Comparison of ENCODE assay signal across 16 cellular contexts in genomic region chr12:100661300-100661951, GRCh38.
DNase-seq lines count a peak whose midpoint lies in the region; ATAC-seq and TF ChIP-seq lines count a peak whose summit lies in the region.
"Had no signal": no experiment of that assay in that cellular context is flagged by ENCODE, and none has a peak within 500 bp of the region (broad histone marks: within the 10 kb centered on the region; RNA-seq: fewer than 3 reads in every experiment).

No MANE protein-coding gene starts in this region.

- H3K36me3 ChIP-seq in lower lobe of right lung, result no peaks in the 10 kb centered on the region
- H3K36me3 ChIP-seq in aorta (ENCODE audit: control insufficient read depth in 1 of 2, insufficient read depth in 2 of 2, low read length in 1 of 2), result no peaks in the 10 kb centered on the region

- no peak overlapping the region for H3K4me3 Mint-ChIP-seq in activated T-helper 1 cell treated with anti-CD3 and anti-CD28 coated beads, Interleukin-12 subunit alpha, Interleukin-12 subunit beta, Interleukin-2, Interleukin-4 antibody, amounts not matched to agents 30 ng/mL and 10 ng/mL and 1 ng/mL, durations not matched to agents 14 hours and 24 hours and 36 hours
- H3K4me3 Mint-ChIP-seq: activated T-cell treated with anti-CD3 and anti-CD28 coated beads, Interleukin-2, amount 50 U/mL, for 72 hours; B cell; central memory CD8-positive, alpha-beta T cell; naive B cell had no signal

- H3K27me3 ChIP-seq in lower lobe of right lung (ENCODE audit: low read depth) (no peaks in the 10 kb centered on the region), aorta (ENCODE audit: control insufficient read depth in 1 of 2, insufficient read depth in 2 of 2, low read length in 1 of 2) (peaks cover 0 to 2% of the 10 kb centered on the region in 2 donors)

- H3K9me3 ChIP-seq in lower lobe of right lung (no peaks in the 10 kb centered on the region), aorta (ENCODE audit: control insufficient read depth, low read length) (peaks cover 1% of the 10 kb centered on the region)

- H3K4me1 ChIP-seq in lower lobe of right lung, result no peaks in the 10 kb centered on the region
- no peaks in the 10 kb centered on the region for H3K4me1 ChIP-seq in aorta (ENCODE audit: control insufficient read depth in 1 of 2, insufficient read depth in 2 of 2, low read length in 2 of 2)

- no peaks in the 10 kb centered on the region for H3K9me3 Mint-ChIP-seq in activated T-helper 1 cell treated with anti-CD3 and anti-CD28 coated beads, Interleukin-12 subunit alpha, Interleukin-12 subunit beta, Interleukin-2, Interleukin-4 antibody, amounts not matched to agents 30 ng/mL and 10 ng/mL and 1 ng/mL, durations not matched to agents 14 hours and 24 hours and 36 hours

- peak; percentile 26 for DNase-seq in AG10803 (ENCODE audit: low read depth)
- DNase-seq in HS-5 (ENCODE audit: low read depth), result peak; percentile 34
- DNase-seq in fibroblast of peridontal ligament (ENCODE audit: extremely low read depth), result peak; percentile 7
- DNase-seq in lower lobe of right lung, result no peak
- DNase-seq in activated T-cell treated with anti-CD3 and anti-CD28 coated beads for 4 hours, result no peak
- no peak for DNase-seq in activated T-helper 1 cell treated with anti-CD3 and anti-CD28 coated beads, Interleukin-12 subunit alpha, Interleukin-12 subunit beta, Interleukin-2, Interleukin-4 antibody, amounts not matched to agents 30 ng/mL and 10 ng/mL and 1 ng/mL, durations not matched to agents 14 hours and 24 hours and 36 hours (ENCODE audit: low spot score)
- no peak for DNase-seq in aorta
- DNase-seq: activated T-cell treated with anti-CD3 and anti-CD28 coated beads, Interleukin-2, amount 50 U/mL, for 72 hours; naive B cell; NCI-H1105 treated with DMSO at 0.1 percent for 48 hours; SHP77 treated with DMSO at 0.1 percent for 48 hours had no signal

- no peaks in the 10 kb centered on the region for H3K4me1 Mint-ChIP-seq in activated T-helper 1 cell treated with anti-CD3 and anti-CD28 coated beads, Interleukin-12 subunit alpha, Interleukin-12 subunit beta, Interleukin-2, Interleukin-4 antibody, amounts not matched to agents 30 ng/mL and 10 ng/mL and 1 ng/mL, durations not matched to agents 14 hours and 24 hours and 36 hours (ENCODE audit: low read depth)
- H3K4me1 Mint-ChIP-seq: B cell; central memory CD8-positive, alpha-beta T cell; naive B cell had no signal

- intact Hi-C loops in lower lobe of right lung (cut with DNase I), result no loop called here
- intact Hi-C loops in activated T-helper 1 cell treated with anti-CD3 and anti-CD28 coated beads, Interleukin-12 subunit alpha, Interleukin-12 subunit beta, Interleukin-2, Interleukin-4 antibody, amounts not matched to agents 30 ng/mL and 10 ng/mL and 1 ng/mL, durations not matched to agents 14 hours and 24 hours and 36 hours (cut with micrococcal nuclease), result no loop called here
- intact Hi-C loops in aorta (cut with DNase I), result no loop called here

- H3K27ac ChIP-seq in lower lobe of right lung, result no peak overlapping the region
- H3K27ac ChIP-seq in aorta (ENCODE audit: low read depth in 1 of 2, low read length in 2 of 2), result no peak overlapping the region
- H3K27ac ChIP-seq: skin epidermis, VCaP had no signal

- no peak for TF ChIP-seq CTCF in AG10803 (conservative IDR thresholded peaks at IDR 0.05; ENCODE audit: low read length)
- TF ChIP-seq CTCF in lower lobe of right lung (IDR thresholded peaks at IDR 0.05), result no peak

- H3K27ac Mint-ChIP-seq in activated T-helper 1 cell treated with anti-CD3 and anti-CD28 coated beads, Interleukin-12 subunit alpha, Interleukin-12 subunit beta, Interleukin-2, Interleukin-4 antibody, amounts not matched to agents 30 ng/mL and 10 ng/mL and 1 ng/mL, durations not matched to agents 14 hours and 24 hours and 36 hours, result no peak overlapping the region
- H3K27ac Mint-ChIP-seq: activated T-cell treated with anti-CD3 and anti-CD28 coated beads, Interleukin-2, amount 50 U/mL, for 72 hours; B cell; naive B cell had no signal

- H3K4me3 ChIP-seq in AG10803 (ENCODE audit: low read length) (no peak overlapping the region), lower lobe of right lung (no peak overlapping the region), aorta (ENCODE audit: low read length in 2 of 2) (no peak overlapping the region)
- H3K4me3 ChIP-seq: skin epidermis had no signal

- H3K36me3 Mint-ChIP-seq in activated T-helper 1 cell treated with anti-CD3 and anti-CD28 coated beads, Interleukin-12 subunit alpha, Interleukin-12 subunit beta, Interleukin-2, Interleukin-4 antibody, amounts not matched to agents 30 ng/mL and 10 ng/mL and 1 ng/mL, durations not matched to agents 14 hours and 24 hours and 36 hours (ENCODE audit: low read depth), result no peaks in the 10 kb centered on the region
- H3K36me3 Mint-ChIP-seq: naive B cell had no signal

- peak; percentile 79 for ATAC-seq in GM19463 (IDR thresholded peaks at IDR 0.05; ENCODE audit: unreplicated experiment)
- no peak for ATAC-seq in lower lobe of right lung
- no peak for ATAC-seq in aorta (ENCODE audit: low FRiP score)
- ATAC-seq: activated T-cell treated with anti-CD3 and anti-CD28 coated beads, Interleukin-2, amount 50 U/mL, for 72 hours had no signal

- H3K27me3 Mint-ChIP-seq in activated T-helper 1 cell treated with anti-CD3 and anti-CD28 coated beads, Interleukin-12 subunit alpha, Interleukin-12 subunit beta, Interleukin-2, Interleukin-4 antibody, amounts not matched to agents 30 ng/mL and 10 ng/mL and 1 ng/mL, durations not matched to agents 14 hours and 24 hours and 36 hours (ENCODE audit: insufficient read depth), result peaks cover 2% of the 10 kb centered on the region

- WGBS in aorta, 2 donors, result 30 to 32% methylated on average over 6 of the region's 6 CpGs

Comparison
In these comparisons a context has a peak if more than half of its experiments do, and no peak if none do; other contexts are left out.
1. DNase-seq: peak in AG10803 (single experiment), HS-5 (single experiment) and fibroblast of peridontal ligament (single experiment); none in lower lobe of right lung (single experiment), activated T-cell treated with anti-CD3 and anti-CD28 coated beads for 4 hours (single experiment), activated T-helper 1 cell treated with anti-CD3 and anti-CD28 coated beads, Interleukin-12 subunit alpha, Interleukin-12 subunit beta, Interleukin-2, Interleukin-4 antibody, amounts not matched to agents 30 ng/mL and 10 ng/mL and 1 ng/mL, durations not matched to agents 14 hours and 24 hours and 36 hours (single experiment) and aorta (0 of 2).